In genomic region chr16:7113949-7114348, GRCh38 we compare ENCODE assay signal across 7 cellular contexts.
"Had no signal": no experiment of that assay in that cellular context is flagged by ENCODE, and none has a peak within 500 bp of the region (broad histone marks: within the 10 kb centered on the region; RNA-seq: fewer than 3 reads in every experiment).

No MANE protein-coding gene starts in this region.

- H3K27me3 Mint-ChIP-seq: IgD-negative memory B cell had no signal

- H3K4me1 Mint-ChIP-seq: IgD-negative memory B cell had no signal

- H3K4me3 ChIP-seq: K562 had no signal

- H3K27ac ChIP-seq: HL-60 had no signal

- H3K27ac Mint-ChIP-seq: IgD-negative memory B cell had no signal

- ATAC-seq: HepG2, K562 had no signal

- H3K4me3 Mint-ChIP-seq: IgD-negative memory B cell had no signal

- H3K36me3 Mint-ChIP-seq: IgD-negative memory B cell had no signal

- DNase-seq: IMR-90, KBM-7, KG1 had no signal
